In the genomic region with DNA sequence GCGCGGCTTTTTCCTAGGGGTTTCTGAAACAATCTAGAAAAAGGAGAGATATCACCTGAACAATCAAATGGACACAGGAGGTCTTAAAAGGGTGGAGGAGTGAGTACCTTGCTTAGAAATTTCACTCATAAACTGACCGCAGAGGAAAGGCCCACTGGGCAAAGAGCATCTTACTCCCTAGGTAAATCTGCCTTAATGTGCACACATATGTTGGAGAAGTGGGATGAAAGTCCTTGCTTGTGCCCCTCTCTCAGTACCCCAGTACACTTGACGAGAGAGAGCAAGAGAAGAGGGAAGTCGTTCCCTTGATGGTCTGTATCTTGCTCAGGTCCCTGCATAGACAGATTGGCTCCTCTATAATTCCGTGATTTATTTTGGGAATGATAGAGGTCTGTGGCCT, we compare ENCODE assay signal across 1 cellular context.
A peak's percentile ranks its signal among the peaks of the same experiment; 100 is the strongest.
TF ChIP-seq lines count a peak whose summit lies in the region.

No MANE protein-coding gene starts in this region.

TF ChIP-seq in neural cell, 6 proteins besides CTCF, POLR2A, EP300 and RAD21:
- TF ChIP-seq POLR2AphosphoS5 (IDR thresholded peaks at IDR 0.05) (peak; percentile 8), SMC3 (conservative IDR thresholded peaks at IDR 0.05; ENCODE audit: poor library complexity) (no peak)
